In the genomic region with DNA sequence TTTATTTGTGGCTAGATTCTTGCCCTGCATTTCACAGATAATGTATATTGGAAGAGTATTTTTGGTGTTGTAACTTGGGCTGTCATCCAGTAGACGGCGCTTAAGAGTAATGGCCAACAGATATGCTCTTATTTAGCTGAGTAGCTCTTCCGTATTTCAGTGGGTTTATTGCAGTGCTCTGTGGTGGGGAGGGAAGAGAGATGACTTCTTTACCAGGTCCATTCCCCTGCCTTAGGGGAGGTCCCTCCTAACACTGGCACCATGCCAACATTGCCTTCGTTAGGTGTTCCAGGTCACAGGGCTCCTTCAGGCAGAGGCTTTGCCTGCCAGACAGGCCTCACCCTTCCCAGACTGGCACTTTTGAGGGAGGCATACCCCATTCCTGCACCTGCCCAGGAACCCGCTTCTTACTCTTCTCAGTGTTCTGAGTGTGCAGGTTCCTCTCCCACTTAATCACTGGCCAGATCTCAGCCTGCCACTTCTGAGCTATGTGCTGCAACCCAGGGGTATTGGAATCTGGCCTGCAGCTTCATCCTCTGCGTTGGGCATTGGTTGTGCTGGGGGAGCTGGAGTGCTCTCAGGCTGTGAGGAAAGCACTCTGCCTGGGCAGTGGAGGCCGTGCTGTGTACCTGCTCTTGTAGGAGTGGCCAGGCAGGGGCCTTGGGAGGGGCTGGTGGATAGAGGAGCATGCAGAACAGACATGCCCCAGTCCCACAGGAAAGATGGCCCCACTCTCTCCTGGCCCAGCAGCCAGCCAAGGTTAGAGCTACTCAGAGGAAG, we compare ENCODE assay signal across 8 cellular contexts. TPM values are rescaled to one million over a fixed set of nuclear protein-coding genes. Genes with fewer than 3 reads are reported as not detected.
A peak's percentile ranks its signal among the peaks of the same experiment; 100 is the strongest.
DNase-seq lines count a peak whose midpoint lies in the region; ATAC-seq and TF ChIP-seq lines count a peak whose summit lies in the region.

No MANE protein-coding gene starts in this region.

- no peak overlapping the region for H3K9ac ChIP-seq in trophoblast cell (ENCODE audit: low read length)

- peaks cover 7% of the 10 kb centered on the region for H3K79me1 ChIP-seq in trophoblast cell (ENCODE audit: low read length)

- H3K36me3 ChIP-seq in BE2C (no peaks in the 10 kb centered on the region), trophoblast cell (ENCODE audit: control insufficient read depth in 1 of 2, insufficient read depth in 2 of 2, low read length in 2 of 2) (no peaks in the 10 kb centered on the region)
- no peaks in the 10 kb centered on the region for H3K36me3 ChIP-seq in CD8-positive, alpha-beta T cell (ENCODE audit: insufficient read depth, low read length)

- no peaks in the 10 kb centered on the region for H3K9me3 ChIP-seq in BE2C
- H3K9me3 ChIP-seq in trophoblast cell (ENCODE audit: insufficient read depth, low read depth, low read length), result no peaks in the 10 kb centered on the region
- H3K9me3 ChIP-seq in CD8-positive, alpha-beta T cell (ENCODE audit: low read length), result no peaks in the 10 kb centered on the region

- intact Hi-C loops in dorsolateral prefrontal cortex (cut with DNase I), result no loop called here
- intact Hi-C loops in CD8-positive, alpha-beta T cell (cut with DNase I, micrococcal nuclease), result no loop called here

- H3K4ac ChIP-seq in trophoblast cell (ENCODE audit: low read depth, low read length), result no peak overlapping the region

- H4K8ac ChIP-seq in trophoblast cell (ENCODE audit: low read depth, low read length), result peak overlapping the region; percentile 33

- no peak overlapping the region for H2BK5ac ChIP-seq in trophoblast cell (ENCODE audit: low read depth, low read length, poor library complexity)

- H2BK12ac ChIP-seq in trophoblast cell (ENCODE audit: low read length), result no peak overlapping the region

- POLR2A ChIA-PET in CD8-positive, alpha-beta T cell (lab: Charles Lee), result no interaction called here

- H2BK120ac ChIP-seq in trophoblast cell (ENCODE audit: insufficient read depth, low read length, poor library complexity), result no peak overlapping the region

- peak; percentile 18 for DNase-seq in BE2C
- DNase-seq in NCI-H69 (lab: John Stamatoyannopoulos, UW), result peak; percentile 60
- DNase-seq in dorsolateral prefrontal cortex, result no peak
- peak; percentile 33 to 65 for DNase-seq in trophoblast cell
- DNase-seq in NK-92 (lab: John Stamatoyannopoulos, UW; ENCODE audit: unreplicated experiment), result no peak
- DNase-seq in CD8-positive, alpha-beta T cell, result no peak

- peaks cover 14% of the 10 kb centered on the region for H3K27me3 ChIP-seq in BE2C
- H3K27me3 ChIP-seq in dorsolateral prefrontal cortex, result peaks cover 0 to 34% (median 0%) of the 10 kb centered on the region in 45 donors
- no peaks in the 10 kb centered on the region for H3K27me3 ChIP-seq in trophoblast cell (ENCODE audit: insufficient read depth, low read length)
- no peaks in the 10 kb centered on the region for H3K27me3 ChIP-seq in CD8-positive, alpha-beta T cell (ENCODE audit: insufficient read depth, low read length)

- H3K27ac ChIP-seq in dorsolateral prefrontal cortex (no peak overlapping the region), trophoblast cell (ENCODE audit: low read depth, low read length) (no peak overlapping the region)
- no peak overlapping the region for H3K27ac ChIP-seq in CD8-positive, alpha-beta T cell (ENCODE audit: low read depth, low read length)

- H3K4me3 Mint-ChIP-seq in CD8-positive, alpha-beta T cell, result no peak overlapping the region

- peaks cover 41% of the 10 kb centered on the region for H3K27me3 Mint-ChIP-seq in CD8-positive, alpha-beta T cell (ENCODE audit: low read depth)

- H3K36me3 Mint-ChIP-seq in CD8-positive, alpha-beta T cell, result no peaks in the 10 kb centered on the region

- peaks cover 13% of the 10 kb centered on the region for H3K9me3 Mint-ChIP-seq in CD8-positive, alpha-beta T cell

- no peak overlapping the region for H4K12ac ChIP-seq in trophoblast cell (ENCODE audit: low read depth, low read length)

- H3K4me1 Mint-ChIP-seq in CD8-positive, alpha-beta T cell (ENCODE audit: low read depth), result no peaks in the 10 kb centered on the region

- CTCF ChIA-PET in CD8-positive, alpha-beta T cell (lab: Charles Lee), result no interaction called here

- no peak overlapping the region for H3K18ac ChIP-seq in trophoblast cell (ENCODE audit: low read length)

- H4K91ac ChIP-seq in trophoblast cell (ENCODE audit: low read depth, low read length), result peak overlapping the region; percentile 29

- H3K4me1 ChIP-seq in BE2C, result no peaks in the 10 kb centered on the region
- H3K4me1 ChIP-seq in trophoblast cell (ENCODE audit: control insufficient read depth in 1 of 2, insufficient read depth in 2 of 2, low read length in 2 of 2), result peaks cover 5 to 7% of the 10 kb centered on the region in 2 experiments
- no peaks in the 10 kb centered on the region for H3K4me1 ChIP-seq in CD8-positive, alpha-beta T cell (ENCODE audit: insufficient read depth, low read length)

- H3K27ac Mint-ChIP-seq in CD8-positive, alpha-beta T cell, result no peak overlapping the region

- peak; percentile 89 for TF ChIP-seq CTCF in BE2C (IDR thresholded peaks at IDR 0.05; ENCODE audit: low read depth, low read length)
- TF ChIP-seq CTCF in dorsolateral prefrontal cortex (IDR thresholded peaks at IDR 0.05 in 54 of 56, conservative IDR thresholded peaks at IDR 0.05 in 2 of 56; ENCODE audit: low read depth in 1 of 56, partially characterized antibody in 56 of 56), result peak in 36 of 56 donors; percentile 12 to 54 (median 39)
- no peak for TF ChIP-seq CTCF in CD8-positive, alpha-beta T cell (IDR thresholded peaks at IDR 0.05)

- no CpG with 5 or more reads among the region's 7 CpGs for WGBS in trophoblast cell (ENCODE audit: extremely low coverage, insufficient coverage, insufficient read length)

- no peak overlapping the region for H3K14ac ChIP-seq in trophoblast cell (ENCODE audit: low read length)

- no peak overlapping the region for H3K4me2 ChIP-seq in trophoblast cell (ENCODE audit: low read length)

- no peak overlapping the region for H3K4me3 ChIP-seq in BE2C (ENCODE audit: low read depth, low read length)
- no peak overlapping the region for H3K4me3 ChIP-seq in dorsolateral prefrontal cortex
- H3K4me3 ChIP-seq in trophoblast cell (ENCODE audit: low read depth, low read length), result no peak overlapping the region
- no peak overlapping the region for H3K4me3 ChIP-seq in CD8-positive, alpha-beta T cell (ENCODE audit: low read depth, low read length)

- H2AFZ ChIP-seq in trophoblast cell (ENCODE audit: insufficient read depth, low read length, poor library complexity), result no peak overlapping the region

- no peak overlapping the region for H3K23ac ChIP-seq in trophoblast cell (ENCODE audit: low read length)

- ATAC-seq in GM18498 (IDR thresholded peaks at IDR 0.05; ENCODE audit: unreplicated experiment), result peak; percentile 92
- ATAC-seq in HG02759 (IDR thresholded peaks at IDR 0.05; ENCODE audit: unreplicated experiment), result peak; percentile 92
- no peak for ATAC-seq in CD8-positive, alpha-beta T cell

- no peak overlapping the region for H2AK5ac ChIP-seq in trophoblast cell (ENCODE audit: low read length)

- no peaks in the 10 kb centered on the region for H3K79me2 ChIP-seq in trophoblast cell (ENCODE audit: control insufficient read depth, insufficient read depth, low read length, poor library complexity)

RNA-seq across cellular contexts. Expression of a gene that starts 29.4 kb away (rescaled TPM):
- polyA plus RNA-seq in BE2C (2012; ENCODE audit: insufficient read depth, insufficient read length, low read depth), result not detected
- total RNA-seq in dorsolateral prefrontal cortex, result 10 to 100 TPM in 1 of 120 experiments, 1 to 10 TPM in 56, under 1 TPM in 18, not detected in 45; 0.55 to 14.1 (median 1.4) TPM
- polyA plus RNA-seq in trophoblast cell (2013), result 27.7 and 29.1 TPM in 2 replicates
- not detected for total RNA-seq in CD8-positive, alpha-beta T cell

Comparison
In these comparisons a context has a peak if more than half of its experiments do, and no peak if none do; other contexts are left out.
1. DNase-seq: peak in BE2C (single experiment), NCI-H69 (single experiment) and trophoblast cell (2 of 2); none in dorsolateral prefrontal cortex (0 of 10), NK-92 (single experiment) and CD8-positive, alpha-beta T cell (0 of 7).